Comparison of ENCODE assay signal across 3 cellular contexts in genomic region chr9:109267555-109267954, GRCh38.
TF ChIP-seq lines count a peak whose summit lies in the region.

No MANE protein-coding gene starts in this region.

TF ChIP-seq in HepG2, 621 proteins besides CTCF, POLR2A, EP300 and RAD21:
- no peak for TF ChIP-seq ZNF512 (CRISPR knock-in tag; IDR thresholded peaks at IDR 0.05)
- TF ChIP-seq XRCC5 (optimal IDR thresholded peaks at IDR 0.05; ENCODE audit: low read length): no peak
- peak; percentile 76 for TF ChIP-seq MAFF (IDR thresholded peaks at IDR 0.05; ENCODE audit: low read depth, low read length)
- no peak for TF ChIP-seq ZNF557 (CRISPR knock-in tag; IDR thresholded peaks at IDR 0.05)
- TF ChIP-seq ZFP1 (CRISPR knock-in tag; IDR thresholded peaks at IDR 0.05): peak; percentile 88; the same call in 1 of the 2 replicates
- TF ChIP-seq MAFK (conservative IDR thresholded peaks at IDR 0.05 in 1 of 2, IDR thresholded peaks at IDR 0.05 in 1 of 2; ENCODE audit: low read length in 2 of 2): peak; percentile 62 to 88

TF ChIP-seq in IMR-90, 13 proteins besides CTCF, POLR2A, EP300 and RAD21:
- TF ChIP-seq MAFK (IDR thresholded peaks at IDR 0.05; ENCODE audit: low read depth, low read length): peak; percentile 66
- no peak for TF ChIP-seq NFE2L2 (IDR thresholded peaks at IDR 0.05; ENCODE audit: low read depth, low read length)
- TF ChIP-seq USF2 (IDR thresholded peaks at IDR 0.05; ENCODE audit: low read depth, low read length): no peak

TF ChIP-seq in K562, 482 proteins besides CTCF, POLR2A, EP300 and RAD21:
- TF ChIP-seq DIDO1 (tag; IDR thresholded peaks at IDR 0.05; ENCODE audit: low read depth): no peak
- no peak for TF ChIP-seq ERF (CRISPR knock-in tag; IDR thresholded peaks at IDR 0.05)
- no peak for TF ChIP-seq ZNF639 (CRISPR knock-in tag; conservative IDR thresholded peaks at IDR 0.05 in 1 of 2, IDR thresholded peaks at IDR 0.05 in 1 of 2)
- TF ChIP-seq CSDE1 (IDR thresholded peaks at IDR 0.05): no peak
- peak; percentile 44 for TF ChIP-seq C11orf30 (IDR thresholded peaks at IDR 0.05; ENCODE audit: low read depth)
- no peak for TF ChIP-seq ZNF3 (CRISPR knock-in tag; IDR thresholded peaks at IDR 0.05)
- TF ChIP-seq HCFC1 (IDR thresholded peaks at IDR 0.05; ENCODE audit: low read depth, low read length): no peak
- no peak for TF ChIP-seq COPS2 (conservative IDR thresholded peaks at IDR 0.05)
- TF ChIP-seq ZNF778 (CRISPR knock-in tag; IDR thresholded peaks at IDR 0.05): no peak
- TF ChIP-seq XRCC4 (IDR thresholded peaks at IDR 0.05; ENCODE audit: extremely low read depth, insufficient read depth, insufficient read length): no peak
- no peak for TF ChIP-seq ZFP36 (IDR thresholded peaks at IDR 0.05; ENCODE audit: low read depth, low read length, partially characterized antibody)
- no peak for TF ChIP-seq SMAD4 (CRISPR knock-in tag; conservative IDR thresholded peaks at IDR 0.05)
- TF ChIP-seq SAFB (IDR thresholded peaks at IDR 0.05; ENCODE audit: borderline replicate concordance, low read depth, low read length): no peak
- TF ChIP-seq ELF1 (tag; IDR thresholded peaks at IDR 0.05): no peak
- TF ChIP-seq ZNF707 (CRISPR knock-in tag; conservative IDR thresholded peaks at IDR 0.05): no peak
- TF ChIP-seq TARDBP (IDR thresholded peaks at IDR 0.05): no peak
- TF ChIP-seq RBM14 (IDR thresholded peaks at IDR 0.05; ENCODE audit: borderline replicate concordance, insufficient read depth, low read depth, low read length): no peak
- TF ChIP-seq SAFB2 (IDR thresholded peaks at IDR 0.05; ENCODE audit: borderline replicate concordance, low read depth, low read length, severe bottlenecking): no peak
- TF ChIP-seq HDAC1 (IDR thresholded peaks at IDR 0.05): no peak
- no peak for TF ChIP-seq HES1 (IDR thresholded peaks at IDR 0.05; ENCODE audit: low read depth)
- peak; percentile 67 for TF ChIP-seq ZNF316 (IDR thresholded peaks at IDR 0.05)
- TF ChIP-seq ZNF318 (IDR thresholded peaks at IDR 0.05; ENCODE audit: borderline replicate concordance in 1 of 2, low read depth in 1 of 2): no peak
- no peak for TF ChIP-seq TEAD4 (IDR thresholded peaks at IDR 0.05; ENCODE audit: low read length)
- no peak for TF ChIP-seq TEAD4 (CRISPR knock-in tag; IDR thresholded peaks at IDR 0.05; ENCODE audit: borderline replicate concordance)
- no peak for TF ChIP-seq CBFB (CRISPR knock-in tag; IDR thresholded peaks at IDR 0.05)
- no peak for TF ChIP-seq KAT7 (CRISPR knock-in tag; IDR thresholded peaks at IDR 0.05; ENCODE audit: borderline replicate concordance)
- no peak for TF ChIP-seq POLR2B (IDR thresholded peaks at IDR 0.05; ENCODE audit: low read depth, partially characterized antibody)
- TF ChIP-seq PURB (CRISPR knock-in tag; IDR thresholded peaks at IDR 0.05; ENCODE audit: low read depth): no peak
- TF ChIP-seq YY1 (IDR thresholded peaks at IDR 0.05; ENCODE audit: borderline replicate concordance in 1 of 3, control insufficient read depth in 1 of 3, extremely low read depth in 1 of 3, insufficient read depth in 3 of 3, insufficient read length in 1 of 3, insufficient replicate concordance in 2 of 3, low read depth in 1 of 3, low read length in 2 of 3): no peak
- TF ChIP-seq NR1H2 (CRISPR knock-in tag; IDR thresholded peaks at IDR 0.05): no peak
- no peak for TF ChIP-seq PREB (CRISPR knock-in tag; IDR thresholded peaks at IDR 0.05)
- TF ChIP-seq NUFIP1 (IDR thresholded peaks at IDR 0.05; ENCODE audit: partially characterized antibody): no peak
- TF ChIP-seq ZFP1 (CRISPR knock-in tag; IDR thresholded peaks at IDR 0.05): 0 out of 2 replicates have a peak, but pooled peaks have one; percentile 47
- TF ChIP-seq EWSR1 (IDR thresholded peaks at IDR 0.05; ENCODE audit: borderline replicate concordance, low read depth, partially characterized antibody): no peak
- no peak for TF ChIP-seq PHF20 (IDR thresholded peaks at IDR 0.05; ENCODE audit: partially characterized antibody)
- TF ChIP-seq NFATC3 (IDR thresholded peaks at IDR 0.05): no peak
- no peak for TF ChIP-seq ZNF174 (CRISPR knock-in tag; IDR thresholded peaks at IDR 0.05)
- TF ChIP-seq ESRRB (CRISPR knock-in tag; IDR thresholded peaks at IDR 0.05; ENCODE audit: borderline replicate concordance): no peak
- TF ChIP-seq MAFK (IDR thresholded peaks at IDR 0.05; ENCODE audit: low read length): peak; percentile 20; the same call in 1 of the 2 replicates
- TF ChIP-seq EZH2 (IDR thresholded peaks at IDR 0.05; ENCODE audit: borderline replicate concordance, low read depth, low read length): no peak
- TF ChIP-seq BRCA1 (IDR thresholded peaks at IDR 0.05): no peak
- TF ChIP-seq BRCA1 (CRISPR knock-in tag; IDR thresholded peaks at IDR 0.05): no peak
- no peak for TF ChIP-seq ZNF197 (CRISPR knock-in tag; IDR thresholded peaks at IDR 0.05; ENCODE audit: low read depth)
- no peak for TF ChIP-seq ASH1L (IDR thresholded peaks at IDR 0.05; ENCODE audit: borderline replicate concordance, low read depth, partially characterized antibody)
- no peak for TF ChIP-seq ZNF780A (CRISPR knock-in tag; IDR thresholded peaks at IDR 0.05)
- TF ChIP-seq MAFF (IDR thresholded peaks at IDR 0.05; ENCODE audit: low read length): 0 out of 2 replicates have a peak, but pooled peaks have one; percentile 29
- TF ChIP-seq ZNF431 (CRISPR knock-in tag; IDR thresholded peaks at IDR 0.05): no peak
- no peak for TF ChIP-seq RCOR1 (IDR thresholded peaks at IDR 0.05; ENCODE audit: borderline replicate concordance in 1 of 2, low read depth in 2 of 2, low read length in 2 of 2)
- TF ChIP-seq ZKSCAN3 (CRISPR knock-in tag; IDR thresholded peaks at IDR 0.05): no peak
- TF ChIP-seq NCOA4 (IDR thresholded peaks at IDR 0.05; ENCODE audit: partially characterized antibody): no peak
- no peak for TF ChIP-seq JUNB (CRISPR knock-in tag; conservative IDR thresholded peaks at IDR 0.05)
- peak; percentile 34; the same call in 1 of the 2 replicates for TF ChIP-seq MAFG (tag; conservative IDR thresholded peaks at IDR 0.05)
TF ChIP-seq in K562: peak in this region for 6.
